Comparison of ENCODE assay signal across 8 cellular contexts in the genomic region with DNA sequence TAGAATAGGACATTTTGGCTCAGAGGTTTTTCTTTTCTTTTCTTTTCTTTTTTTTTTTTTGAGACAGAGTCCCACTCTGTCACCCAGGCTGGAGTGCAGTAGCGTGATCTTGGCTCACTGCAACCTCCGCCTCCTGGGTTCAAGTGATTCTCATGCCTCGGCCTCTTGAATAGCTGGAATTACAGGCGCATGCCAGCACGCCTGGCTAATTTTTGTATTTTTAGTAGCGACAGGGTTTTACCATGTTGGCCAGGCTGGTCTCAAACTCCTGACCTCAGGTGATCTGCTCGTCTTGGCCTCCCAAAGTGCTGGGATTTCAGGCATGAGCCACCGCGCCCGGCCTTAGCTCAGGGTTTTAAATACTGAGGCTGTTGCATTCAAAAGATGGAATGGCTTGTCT.
DNase-seq lines count a peak whose midpoint lies in the region; ATAC-seq, FAIRE-seq and TF ChIP-seq lines count a peak whose summit lies in the region.
"Not testable (repeated sequence)": the region's sequence is repeated elsewhere in the genome, so short reads cannot be mapped to it uniquely, and the experiment has no call there.

No MANE protein-coding gene starts in this region.

- intact Hi-C loops in heart left ventricle (cut with DNase I) (loop anchor here in 6 of 10 donors (5.0 to 10.0 kb wide), 6 partner anchors 156 to 546 kb away; a partner anchor contains a TSS), thyroid gland (cut with DNase I) (loop anchor here (10.0 kb wide), 1 partner anchor 546 kb away; a partner anchor contains a TSS)
- intact Hi-C loops in left lung (cut with DNase I): not testable (repeated sequence)

- TF ChIP-seq EP300 in A549 (IDR thresholded peaks at IDR 0.05): not testable (repeated sequence)

- not testable (repeated sequence) for TF ChIP-seq RAD21 in A549 (conservative IDR thresholded peaks at IDR 0.05 in 1 of 2, IDR thresholded peaks at IDR 0.05 in 1 of 2)

- FAIRE-seq in A549 (lab: Jason Lieb, UNC): not testable (repeated sequence)

- not testable (repeated sequence) for H2AFZ ChIP-seq in Loucy (ENCODE audit: low read length)

- H3K36me3 ChIP-seq in Loucy (ENCODE audit: insufficient read depth, low read length) (peaks cover 13% of the 10 kb centered on the region; the same call in 1 of the 2 replicates), endodermal cell (ENCODE audit: control insufficient read depth, insufficient read depth, low read length) (peaks cover 34% of the 10 kb centered on the region)
- not testable (repeated sequence) for H3K36me3 ChIP-seq in SJCRH30, heart left ventricle, left lung, thyroid gland

- not testable (repeated sequence) for H3K9me3 Mint-ChIP-seq in endodermal cell, nephron progenitor cell

- POLR2A ChIA-PET in A549 (lab: Yijun Ruan, JAX): interaction anchor here (0.6 to 0.7 kb wide), 2 partner anchors 27 to 1292 kb away, joined by 3 to 4 read pairs; no protein-coding TSS in a partner anchor

- TF ChIP-seq POLR2A in A549 (IDR thresholded peaks at IDR 0.05; ENCODE audit: low read length); heart left ventricle (IDR thresholded peaks at IDR 0.05); thyroid gland (IDR thresholded peaks at IDR 0.05): not testable (repeated sequence)

- not testable (repeated sequence) for H3K9me2 ChIP-seq in Loucy (replicated peaks; ENCODE audit: low read depth, low read length)

- H3K36me3 Mint-ChIP-seq in endodermal cell (ENCODE audit: low read depth): not testable (repeated sequence)
- peaks cover 41% of the 10 kb centered on the region for H3K36me3 Mint-ChIP-seq in nephron progenitor cell (ENCODE audit: low read depth)

- H3K27ac Mint-ChIP-seq in endodermal cell (peak overlapping the region; percentile 64), nephron progenitor cell (peak overlapping the region; percentile 97)

- WGBS in A549 (ENCODE audit: missing lambda C conversion rate): 95% methylated on average over 6 of the region's 10 CpGs
- 92 to 98% methylated on average over 6 to 10 of the region's 10 CpGs for WGBS in endodermal cell (ENCODE audit: insufficient coverage in 1 of 2, insufficient read length in 1 of 2), 2 experiments
- WGBS in heart left ventricle, 4 donors: 44 to 69% (median 59%) methylated on average over 10 of the region's 10 CpGs
- 35 to 46% methylated on average over 10 of the region's 10 CpGs for WGBS in thyroid gland, 2 donors

- H3K9me3 ChIP-seq in A549; Loucy (ENCODE audit: insufficient read depth, low read depth, low read length); SJCRH30 (replicated peaks); endodermal cell (ENCODE audit: control insufficient read depth, low read length); heart left ventricle; left lung; thyroid gland: not testable (repeated sequence)

- H3K4me2 ChIP-seq in A549: peak overlapping the region; percentile 41; the same call in 2 of the 3 replicates
- H3K4me2 ChIP-seq in Loucy (ENCODE audit: low read depth, low read length, poor library complexity, severe bottlenecking): peak overlapping the region; percentile 67

- not testable (repeated sequence) for TF ChIP-seq CTCF in A549 (IDR thresholded peaks at IDR 0.05); Loucy (conservative IDR thresholded peaks at IDR 0.05; ENCODE audit: low read length); endodermal cell (conservative IDR thresholded peaks at IDR 0.05); heart left ventricle (IDR thresholded peaks at IDR 0.05); left lung (IDR thresholded peaks at IDR 0.05); nephron progenitor cell (IDR thresholded peaks at IDR 0.05); thyroid gland (IDR thresholded peaks at IDR 0.05)

- H3F3A ChIP-seq in Loucy (ENCODE audit: low read depth): peaks cover 27% of the 10 kb centered on the region

- DNase-seq in A549 (ENCODE audit: low read depth in 1 of 2, low spot score in 1 of 2); SJCRH30; endodermal cell; nephron progenitor cell: not testable (repeated sequence)
- peak in 2 of 5 donors; percentile 8 to 23 for DNase-seq in heart left ventricle
- DNase-seq in left lung: peak in 1 of 2 donors; percentile 47
- DNase-seq in thyroid gland: peak; percentile 68 to 75

- CTCF ChIA-PET in A549 (lab: Yijun Ruan, JAX): not testable (repeated sequence)

- not testable (repeated sequence) for H3K27me3 ChIP-seq in Loucy (ENCODE audit: insufficient read depth, low read length, poor library complexity, severe bottlenecking); SJCRH30; endodermal cell (ENCODE audit: control insufficient read depth, insufficient read depth, low read length, poor library complexity, severe bottlenecking); heart left ventricle; left lung; thyroid gland

- peaks cover 34% of the 10 kb centered on the region for H3K79me2 ChIP-seq in Loucy (ENCODE audit: insufficient read depth, low read length)

- not testable (repeated sequence) for H4K20me1 ChIP-seq in Loucy (ENCODE audit: insufficient read depth, low read length, poor library complexity, severe bottlenecking)

- not testable (repeated sequence) for ATAC-seq in A549
- ATAC-seq in heart left ventricle (peak in 1 of 4 donors; percentile 44), left lung (peak; percentile 16)

- H3K27me3 Mint-ChIP-seq in endodermal cell (ENCODE audit: insufficient read depth); nephron progenitor cell (ENCODE audit: low read depth, poor library complexity): not testable (repeated sequence)

- not testable (repeated sequence) for H3K4me3 ChIP-seq in A549; SJCRH30; endodermal cell (ENCODE audit: low read length); heart left ventricle; left lung; thyroid gland (replicated peaks in 1 of 3)
- H3K4me3 ChIP-seq in Loucy (ENCODE audit: low read length, poor library complexity, severe bottlenecking): peak overlapping the region; percentile 41

- H3K4me1 Mint-ChIP-seq in endodermal cell (peaks cover 20% of the 10 kb centered on the region), nephron progenitor cell (peaks cover 53% of the 10 kb centered on the region)

- H3K4me3 Mint-ChIP-seq in endodermal cell, nephron progenitor cell: not testable (repeated sequence)

- H3K27ac ChIP-seq in A549 (peak overlapping the region; percentile 52 to 71; a peak in 4 of 6 replicates), SJCRH30 (peak overlapping the region; percentile 47), endodermal cell (ENCODE audit: low read depth, low read length) (peak overlapping the region; percentile 25), heart left ventricle (peak overlapping the region in 8 of 12 donors; percentile 4 to 72 (median 46))
- not testable (repeated sequence) for H3K27ac ChIP-seq in left lung, thyroid gland

- peak overlapping the region; percentile 71 for H3K9ac ChIP-seq in Loucy (ENCODE audit: low read depth, low read length, poor library complexity, severe bottlenecking)
- H3K9ac ChIP-seq in endodermal cell (ENCODE audit: extremely low read depth, low read length, poor library complexity, severe bottlenecking): not testable (repeated sequence)

- H3K4me1 ChIP-seq in A549 (peaks cover 15% of the 10 kb centered on the region), Loucy (ENCODE audit: insufficient read depth, low read length, poor library complexity, severe bottlenecking) (peaks cover 83% of the 10 kb centered on the region), heart left ventricle (peaks cover 0 to 36% (median 14%) of the 10 kb centered on the region in 12 donors), thyroid gland (peaks cover 30 to 32% of the 10 kb centered on the region in 2 donors)
- not testable (repeated sequence) for H3K4me1 ChIP-seq in SJCRH30; endodermal cell (ENCODE audit: control insufficient read depth, insufficient read depth, low read length); left lung
